Comparison of ENCODE assay signal across 10 cellular contexts in the genomic region with DNA sequence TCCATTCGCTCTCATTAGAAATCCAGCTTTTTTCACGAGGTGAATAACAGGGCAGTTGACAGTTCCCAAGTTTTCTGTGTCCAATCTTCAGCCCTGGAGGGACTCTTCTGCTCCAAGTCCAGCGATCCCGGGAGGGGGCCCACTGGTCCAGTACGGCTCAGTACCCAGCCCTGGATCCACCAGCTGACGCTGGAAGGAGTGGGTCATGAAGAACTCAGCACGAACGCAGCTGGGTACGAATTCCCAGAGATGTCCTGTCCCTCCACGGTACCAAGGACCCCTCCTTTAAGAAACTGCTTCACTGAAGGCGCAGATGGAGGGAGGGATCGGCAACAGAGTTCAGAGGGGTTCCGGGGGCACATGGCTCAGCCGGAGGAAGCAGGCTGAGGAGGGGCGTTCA. TPM values are rescaled to one million over a fixed set of nuclear protein-coding genes. Genes with fewer than 3 reads are reported as not detected.
DNase-seq lines count a peak whose midpoint lies in the region; ATAC-seq, FAIRE-seq and TF ChIP-seq lines count a peak whose summit lies in the region.
"Had no signal": no experiment of that assay in that cellular context is flagged by ENCODE, and none has a peak within 500 bp of the region (broad histone marks: within the 10 kb centered on the region; RNA-seq: fewer than 3 reads in every experiment).

No MANE protein-coding gene starts in this region.

- no peak for ATAC-seq in activated T-cell treated with anti-CD3 and anti-CD28 coated beads, Interleukin-2, amount 50 U/mL, for 4 hours
- ATAC-seq in HepG2, result no peak
- ATAC-seq in GM21717 (IDR thresholded peaks at IDR 0.05; ENCODE audit: unreplicated experiment), result no peak

- no peak for TF ChIP-seq POLR2A in HepG2 (IDR thresholded peaks at IDR 0.05; ENCODE audit: insufficient read depth in 1 of 2, low read depth in 2 of 2, low read length in 2 of 2)

- peak overlapping the region; percentile 97 for H3K4me3 Mint-ChIP-seq in activated T-cell treated with anti-CD3 and anti-CD28 coated beads, Interleukin-2, amount 50 U/mL, for 4 hours

- H4K20me1 ChIP-seq in HepG2 (ENCODE audit: insufficient read depth, low read length), result no peaks in the 10 kb centered on the region

- peak overlapping the region; percentile 89 for H3K4me2 ChIP-seq in HepG2 (ENCODE audit: low read depth, low read length)

- intact Hi-C loops in HepG2 (cut with micrococcal nuclease; ENCODE audit: unreplicated experiment), result loop anchor here (5.0 kb wide), 1 partner anchor 52 kb away; no protein-coding TSS in a partner anchor

- FAIRE-seq in HepG2 (lab: Jason Lieb, UNC), result no peak
- FAIRE-seq: RCC 7860 had no signal

- H3K36me3 ChIP-seq in HepG2 (replicated peaks in 1 of 2; ENCODE audit: control insufficient read depth in 1 of 2, insufficient read depth in 2 of 2, low read length in 2 of 2), result 0 out of 5 replicates have a peak, but pooled peaks cover 0 to 7% of the 10 kb centered on the region in 2 experiments
- no peaks in the 10 kb centered on the region for H3K36me3 ChIP-seq in thymus (ENCODE audit: control insufficient read depth, insufficient read depth)
- H3K36me3 ChIP-seq: brain microvascular endothelial cell had no signal

- in situ Hi-C loops in astrocyte of the spinal cord (cut with HindIII; ENCODE audit: low sequenced_read_pairs) (no loop called here), HepG2 (cut with HindIII; ENCODE audit: extremely low pct_ligation_motif_present, low pct_unique_long_range_greater_than_20kb) (no loop called here)

- H3K9me3 Mint-ChIP-seq in activated T-cell treated with anti-CD3 and anti-CD28 coated beads, Interleukin-2, amount 50 U/mL, for 4 hours, result no peaks in the 10 kb centered on the region

- CTCF ChIA-PET in HepG2 (lab: Yijun Ruan, JAX; ENCODE audit: low intra/inter-chr PET ratio, low total read pairs), result no interaction called here

- BruUV-seq in HepG2 (replicated peaks; lab: Mats Ljungman, UMichigan), result no TSS peak

- POLR2A ChIA-PET in HepG2 (lab: Yijun Ruan, JAX), result interaction anchor here (1.1 to 2.7 kb wide), 7 partner anchors 14 to 156 kb away, joined by 3 to 52 read pairs (median 8); a partner anchor contains a TSS

- H3K4me1 ChIP-seq in HepG2 (ENCODE audit: insufficient read depth, low read length), result peaks cover 38% of the 10 kb centered on the region
- peaks cover 10% of the 10 kb centered on the region for H3K4me1 ChIP-seq in thymus (ENCODE audit: control insufficient read depth, insufficient read depth, low read length)

- no peaks in the 10 kb centered on the region for H3K79me2 ChIP-seq in HepG2 (ENCODE audit: insufficient read depth, low read length)

- H3K27ac ChIP-seq in HepG2 (ENCODE audit: extremely low read length, insufficient read depth, low read length), result no peak overlapping the region
- H3K27ac ChIP-seq in thymus (ENCODE audit: low read depth), result no peak overlapping the region
- H3K27ac ChIP-seq: brain microvascular endothelial cell had no signal

- 93% methylated on average over 15 of the region's 15 CpGs for WGBS in HepG2 (ENCODE audit: low lambda C conversion rate)
- 93% methylated on average over 15 of the region's 15 CpGs for WGBS in thymus

- peaks cover 5% of the 10 kb centered on the region for H3K36me3 Mint-ChIP-seq in activated T-cell treated with anti-CD3 and anti-CD28 coated beads, Interleukin-2, amount 50 U/mL, for 4 hours (ENCODE audit: insufficient read depth)

- H3K27me3 ChIP-seq in HepG2 (ENCODE audit: control insufficient read depth in 1 of 2, insufficient read depth in 2 of 2, low read length in 2 of 2) (0 out of 5 replicates have a peak, but pooled peaks cover 0 to 1% of the 10 kb centered on the region in 2 experiments), thymus (ENCODE audit: control insufficient read depth, insufficient read depth) (no peaks in the 10 kb centered on the region)
- H3K27me3 ChIP-seq: brain microvascular endothelial cell had no signal

- no peak for TF ChIP-seq EP300 in HepG2 (IDR thresholded peaks at IDR 0.05; ENCODE audit: low read depth in 2 of 2, low read length in 2 of 2)
- no peak for TF ChIP-seq EP300 in HepG2 (CRISPR knock-in tag; IDR thresholded peaks at IDR 0.05; ENCODE audit: borderline replicate concordance)

- no peak for TF ChIP-seq CTCF in astrocyte of the spinal cord (IDR thresholded peaks at IDR 0.05; ENCODE audit: low read depth, low read length)
- no peak for TF ChIP-seq CTCF in HepG2 (CRISPR knock-in tag; IDR thresholded peaks at IDR 0.05)

- peaks cover 17% of the 10 kb centered on the region for H3K4me1 Mint-ChIP-seq in activated T-cell treated with anti-CD3 and anti-CD28 coated beads, Interleukin-2, amount 50 U/mL, for 4 hours (ENCODE audit: low read depth)

- peak overlapping the region; percentile 79; the same call in 1 of the 2 replicates for H3K9ac ChIP-seq in HepG2 (ENCODE audit: insufficient read depth, low read depth, low read length)

- no peak overlapping the region for H2AFZ ChIP-seq in HepG2 (ENCODE audit: low read length)

- H3K27me3 Mint-ChIP-seq in activated T-cell treated with anti-CD3 and anti-CD28 coated beads, Interleukin-2, amount 50 U/mL, for 4 hours (ENCODE audit: low read depth), result no peaks in the 10 kb centered on the region

- no peak for DNase-seq in activated T-cell treated with anti-CD3 and anti-CD28 coated beads, Interleukin-2, amount 50 U/mL, for 4 hours
- DNase-seq in activated T-cell treated with anti-CD3 and anti-CD28 coated beads, Interleukin-2, amount 50 U/mL, for 1 hour, result no peak
- no peak for DNase-seq in astrocyte of the spinal cord (ENCODE audit: low read depth, low spot score)
- DNase-seq in HepG2 (ENCODE audit: low spot score), result no peak
- DNase-seq in D341Med (ENCODE audit: low spot score), result no peak
- no peak for DNase-seq in AG08395 (ENCODE audit: low spot score)
- DNase-seq: brain microvascular endothelial cell had no signal

- no peaks in the 10 kb centered on the region for H3K9me3 ChIP-seq in HepG2 (ENCODE audit: low read length)
- no peaks in the 10 kb centered on the region for H3K9me3 ChIP-seq in thymus (ENCODE audit: control insufficient read depth)

- H3K4me3 ChIP-seq in astrocyte of the spinal cord (ENCODE audit: low read depth, low read length) (peak overlapping the region; percentile 62), HepG2 (replicated peaks in 1 of 3; ENCODE audit: insufficient read depth in 1 of 3, low read depth in 2 of 3, low read length in 3 of 3) (peak overlapping the region; percentile 57 to 81 (median 63); a peak in 4 of 6 replicates), thymus (ENCODE audit: low read length) (peak overlapping the region; percentile 80)

- TF ChIP-seq RAD21 in HepG2 (CRISPR knock-in tag; IDR thresholded peaks at IDR 0.05), result no peak

RNA-seq across cellular contexts. Expression of a gene that starts 16.5 kb away (rescaled TPM):
- total RNA-seq in activated T-cell treated with anti-CD3 and anti-CD28 coated beads, Interleukin-2, amount 50 U/mL, for 4 hours, result 10 to 100 TPM; 74.0 to 78.2 (median 74.8) TPM
- total RNA-seq in HepG2 (2016; rRNA removed; fragmentation: Illumina TruSeq; extraction: Trizol), result 31.4 and 41.5 TPM in 2 replicates
- total RNA-seq in HepG2 (2016; cell fraction: cytosol; rRNA removed; fragmentation: Illumina TruSeq; extraction: Trizol; ENCODE audit: low read depth), result 21.2 TPM in 2 replicates
- total RNA-seq in HepG2 (2016; cell fraction: insoluble cytoplasmic fraction; rRNA removed; fragmentation: Illumina TruSeq; extraction: Trizol), result 29.0 and 39.7 TPM in 2 replicates
- total RNA-seq in HepG2 (2016; cell fraction: membrane; rRNA removed; fragmentation: Illumina TruSeq; extraction: Trizol), result 19.8 and 21.9 TPM in 2 replicates
- total RNA-seq in HepG2 (2016; cell fraction: nucleus; rRNA removed; fragmentation: Illumina TruSeq; extraction: Trizol), result 49.0 and 49.2 TPM in 2 replicates
- 82.0 and 89.1 TPM in 2 replicates for polyA plus RNA-seq in HepG2 (2011; rRNA removed)
- polyA plus RNA-seq in HepG2 (2011; cell fraction: cytosol; rRNA removed), result 59.3 and 68.4 TPM in 2 replicates
- 264 and 302 TPM in 2 replicates for polyA plus RNA-seq in HepG2 (2011; cell fraction: nucleus; rRNA removed)
- polyA plus RNA-seq in HepG2 (2012), result 34.0 and 40.7 TPM in 2 replicates
- 8.0 and 8.4 TPM in 2 replicates for polyA plus RNA-seq in HepG2 (2016; cell fraction: cytosol; fragmentation: Illumina TruSeq; extraction: Trizol; ENCODE audit: low read depth)
- 33.8 and 35.7 TPM in 2 replicates for polyA plus RNA-seq in HepG2 (2016; cell fraction: insoluble cytoplasmic fraction; fragmentation: Illumina TruSeq; extraction: Trizol; ENCODE audit: low read depth)
- polyA plus RNA-seq in HepG2 (2016; cell fraction: membrane; fragmentation: Illumina TruSeq; extraction: Trizol; ENCODE audit: low read depth), result 11.6 and 14.5 TPM in 2 replicates
- polyA plus RNA-seq in HepG2 (2016; cell fraction: nucleus; fragmentation: Illumina TruSeq; extraction: Trizol; ENCODE audit: insufficient read depth, low read depth), result 101 and 109 TPM in 2 replicates
- polyA minus RNA-seq in HepG2 (2011; rRNA and poly(A)+ RNA removed; ENCODE audit: low replicate concordance), result 181 and 249 TPM in 2 replicates
- 23.0 and 27.8 TPM in 2 replicates for polyA minus RNA-seq in HepG2 (2011; cell fraction: cytosol; rRNA and poly(A)+ RNA removed)
- 142 and 155 TPM in 2 replicates for polyA minus RNA-seq in HepG2 (2011; cell fraction: nucleus; rRNA and poly(A)+ RNA removed)
- polyA plus RNA-seq in thymus, result 90.8 TPM

RNA-seq across cellular contexts. Expression of a gene that starts 58.1 kb away (rescaled TPM):
- 10 to 100 TPM; 15.4 to 23.0 (median 21.8) TPM for total RNA-seq in activated T-cell treated with anti-CD3 and anti-CD28 coated beads, Interleukin-2, amount 50 U/mL, for 4 hours
- total RNA-seq in HepG2 (2016; rRNA removed; fragmentation: Illumina TruSeq; extraction: Trizol), result 5.3 and 7.0 TPM in 2 replicates
- 1.7 and 2.5 TPM in 2 replicates for total RNA-seq in HepG2 (2016; cell fraction: cytosol; rRNA removed; fragmentation: Illumina TruSeq; extraction: Trizol; ENCODE audit: low read depth)
- total RNA-seq in HepG2 (2016; cell fraction: insoluble cytoplasmic fraction; rRNA removed; fragmentation: Illumina TruSeq; extraction: Trizol), result 6.0 and 6.5 TPM in 2 replicates
- 7.6 and 7.9 TPM in 2 replicates for total RNA-seq in HepG2 (2016; cell fraction: membrane; rRNA removed; fragmentation: Illumina TruSeq; extraction: Trizol)
- total RNA-seq in HepG2 (2016; cell fraction: nucleus; rRNA removed; fragmentation: Illumina TruSeq; extraction: Trizol), result 4.8 and 7.4 TPM in 2 replicates
- polyA plus RNA-seq in HepG2 (2011; rRNA removed) (12.8 and 14.9 TPM in 2 replicates), thymus (5.6 TPM)
- 9.2 and 10.8 TPM in 2 replicates for polyA plus RNA-seq in HepG2 (2011; cell fraction: cytosol; rRNA removed)
- 15.3 and 17.1 TPM in 2 replicates for polyA plus RNA-seq in HepG2 (2011; cell fraction: nucleus; rRNA removed)
- 9.5 and 11.5 TPM in 2 replicates for polyA plus RNA-seq in HepG2 (2012)
- 2.9 TPM in 2 replicates for polyA plus RNA-seq in HepG2 (2016; cell fraction: cytosol; fragmentation: Illumina TruSeq; extraction: Trizol; ENCODE audit: low read depth)
- 9.5 and 11.4 TPM in 2 replicates for polyA plus RNA-seq in HepG2 (2016; cell fraction: insoluble cytoplasmic fraction; fragmentation: Illumina TruSeq; extraction: Trizol; ENCODE audit: low read depth)
- polyA plus RNA-seq in HepG2 (2016; cell fraction: membrane; fragmentation: Illumina TruSeq; extraction: Trizol; ENCODE audit: low read depth), result 8.3 and 9.3 TPM in 2 replicates
- polyA plus RNA-seq in HepG2 (2016; cell fraction: nucleus; fragmentation: Illumina TruSeq; extraction: Trizol; ENCODE audit: insufficient read depth, low read depth), result 13.5 and 14.3 TPM in 2 replicates
- 8.2 and 20.2 TPM in 2 replicates for polyA minus RNA-seq in HepG2 (2011; rRNA and poly(A)+ RNA removed; ENCODE audit: low replicate concordance)
- polyA minus RNA-seq in HepG2 (2011; cell fraction: cytosol; rRNA and poly(A)+ RNA removed), result 11.2 and 12.2 TPM in 2 replicates
- polyA minus RNA-seq in HepG2 (2011; cell fraction: nucleus; rRNA and poly(A)+ RNA removed), result 10.7 and 11.1 TPM in 2 replicates
